ENCODE assay signal across 27 cellular contexts in genomic region chr6:66173587-66173986, GRCh38.
"Had no signal": no experiment of that assay in that cellular context is flagged by ENCODE, and none has a peak within 500 bp of the region (broad histone marks: within the 10 kb centered on the region; RNA-seq: fewer than 3 reads in every experiment).

No MANE protein-coding gene starts in this region.

- H3K4me3 Mint-ChIP-seq: natural killer cell; nephron; neural progenitor cell; stimulated activated effector memory CD8-positive, alpha-beta T cell treated with anti-CD3 and anti-CD28 coated beads, Interleukin-12 subunit alpha, Interleukin-12 subunit beta, amount 100 ng/mL, for 72 hours; stimulated activated naive B cell treated with anti-CD40 and anti-IgM and Interleukin-4, amounts not matched to agents 10 μg/mL and 1 μg/mL and 100 μg/mL, for 72 hours; stimulated activated naive CD8-positive, alpha-beta T cell treated with anti-CD3 and anti-CD28 coated beads, Interleukin-15, Interleukin-2, amounts not matched to agents 100 ng/mL and 50 ng/mL, for 24 hours; type B pancreatic cell had no signal

- H3K36me3 Mint-ChIP-seq: neural progenitor cell; stimulated activated effector memory CD8-positive, alpha-beta T cell treated with anti-CD3 and anti-CD28 coated beads, Interleukin-12 subunit alpha, Interleukin-12 subunit beta, amount 100 ng/mL, for 72 hours; stimulated activated naive B cell treated with anti-CD40 and anti-IgM and Interleukin-4, amounts not matched to agents 10 μg/mL and 1 μg/mL and 100 μg/mL, for 72 hours had no signal

- H3K27ac Mint-ChIP-seq: natural killer cell; nephron; neural progenitor cell; progenitor cell of endocrine pancreas; stimulated activated effector memory CD8-positive, alpha-beta T cell treated with anti-CD3 and anti-CD28 coated beads, Interleukin-12 subunit alpha, Interleukin-12 subunit beta, amount 100 ng/mL, for 72 hours; stimulated activated naive B cell treated with anti-CD40 and anti-IgM and Interleukin-4, amounts not matched to agents 10 μg/mL and 1 μg/mL and 100 μg/mL, for 72 hours; stimulated activated naive CD8-positive, alpha-beta T cell treated with anti-CD3 and anti-CD28 coated beads, Interleukin-15, Interleukin-2, amounts not matched to agents 100 ng/mL and 50 ng/mL, for 24 hours; type B pancreatic cell had no signal

- H2AFZ ChIP-seq: neural progenitor cell, parathyroid adenoma had no signal

- H3K4me3 ChIP-seq: neural progenitor cell, ovary, psoas muscle, right lobe of liver, sigmoid colon, stomach, tibial artery, transverse colon, upper lobe of right lung, uterus had no signal

- H3K4me2 ChIP-seq: neural progenitor cell had no signal

- H3K4me1 Mint-ChIP-seq: natural killer cell; nephron; neural progenitor cell; stimulated activated effector memory CD8-positive, alpha-beta T cell treated with anti-CD3 and anti-CD28 coated beads, Interleukin-12 subunit alpha, Interleukin-12 subunit beta, amount 100 ng/mL, for 72 hours; stimulated activated naive B cell treated with anti-CD40 and anti-IgM and Interleukin-4, amounts not matched to agents 10 μg/mL and 1 μg/mL and 100 μg/mL, for 72 hours had no signal

- ATAC-seq: natural killer cell; psoas muscle; right cardiac atrium; right lobe of liver; stimulated activated effector memory CD8-positive, alpha-beta T cell treated with anti-CD3 and anti-CD28 coated beads, Interleukin-12 subunit alpha, Interleukin-12 subunit beta, amount 100 ng/mL, for 72 hours; stimulated activated naive B cell treated with anti-CD40 and anti-IgM and Interleukin-4, amounts not matched to agents 10 μg/mL and 1 μg/mL and 100 μg/mL, for 72 hours; upper lobe of right lung had no signal

- H3K9ac ChIP-seq: neural progenitor cell, parathyroid adenoma had no signal

- H3K9me3 ChIP-seq: ovary, right lobe of liver, uterus had no signal

- H3K27me3 Mint-ChIP-seq: progenitor cell of endocrine pancreas; stimulated activated naive B cell treated with anti-CD40 and anti-IgM and Interleukin-4, amounts not matched to agents 10 μg/mL and 1 μg/mL and 100 μg/mL, for 72 hours; stimulated activated naive CD8-positive, alpha-beta T cell treated with anti-CD3 and anti-CD28 coated beads, Interleukin-15, Interleukin-2, amounts not matched to agents 100 ng/mL and 50 ng/mL, for 24 hours; type B pancreatic cell had no signal

- H3K36me3 ChIP-seq: neural progenitor cell, ovary, right lobe of liver, sigmoid colon, stomach, tibial artery, transverse colon, upper lobe of right lung, uterus had no signal

- DNase-seq: natural killer cell; occipital lobe; ovary; posterior cingulate gyrus; psoas muscle; right cardiac atrium; right lobe of liver; sigmoid colon; small intestine; stimulated activated CD4-positive, alpha-beta T cell treated with anti-CD3 and anti-CD28 coated beads, Interleukin-15, amount 100 ng/mL, for 24 hours; stimulated activated CD4-positive, alpha-beta T cell treated with anti-CD3 and anti-CD28 coated beads, Interleukin-2, amount 100 ng/mL, for 24 hours; stimulated activated CD4-positive, alpha-beta T cell treated with anti-CD3 and anti-CD28 coated beads, Interleukin-2, amount 100 ng/mL, for 48 hours; stimulated activated CD4-positive, alpha-beta T cell treated with anti-CD3 and anti-CD28 coated beads, Interleukin-4, amount 100 ng/mL, for 24 hours; stimulated activated naive B cell treated with anti-CD40 and anti-IgM and Interleukin-4, amounts not matched to agents 10 μg/mL and 1 μg/mL and 100 μg/mL, for 72 hours; stimulated activated naive CD4-positive, alpha-beta T cell treated with Interleukin-2 at 50 U/mL for 16 hours; stomach; tibial artery; transverse colon; upper lobe of right lung; uterus had no signal

- H3K27me3 ChIP-seq: neural progenitor cell, ovary, right lobe of liver, sigmoid colon, stomach, tibial artery, transverse colon, upper lobe of right lung, uterus had no signal

- H3K79me2 ChIP-seq: parathyroid adenoma had no signal

- H3K27ac ChIP-seq: neural progenitor cell, ovary, parathyroid adenoma, psoas muscle, right lobe of liver, sigmoid colon, stomach, tibial artery, transverse colon, upper lobe of right lung, uterus had no signal

- H3K4me1 ChIP-seq: neural progenitor cell, parathyroid adenoma, psoas muscle, right lobe of liver, sigmoid colon, stomach, tibial artery, transverse colon, upper lobe of right lung, uterus had no signal
